Comparison of ENCODE assay signal across 10 cellular contexts in genomic region chr1:22976461-22977243, GRCh38. TPM values are rescaled to one million over a fixed set of nuclear protein-coding genes. Genes with fewer than 3 reads are reported as not detected.
DNase-seq lines count a peak whose midpoint lies in the region; ATAC-seq and TF ChIP-seq lines count a peak whose summit lies in the region.
"Had no signal": no experiment of that assay in that cellular context is flagged by ENCODE, and none has a peak within 500 bp of the region (broad histone marks: within the 10 kb centered on the region; RNA-seq: fewer than 3 reads in every experiment).

No MANE protein-coding gene starts in this region.

- peak overlapping the region; percentile 37 for H3K9ac ChIP-seq in PC-3 (ENCODE audit: low read length)
- H3K9ac ChIP-seq: BLaER1 had no signal

- H3K9me3 Mint-ChIP-seq in activated T-helper 1 cell treated with anti-CD3 and anti-CD28 coated beads, Interleukin-12 subunit alpha, Interleukin-12 subunit beta, Interleukin-2, Interleukin-4 antibody, amounts not matched to agents 30 ng/mL and 10 ng/mL and 1 ng/mL, durations not matched to agents 14 hours and 24 hours and 36 hours = no peaks in the 10 kb centered on the region

- peak overlapping the region; percentile 74 for H3K4me2 ChIP-seq in PC-3 (ENCODE audit: low read length)

- H3F3A ChIP-seq in PC-3 (ENCODE audit: low read length, unreplicated experiment) = no peaks in the 10 kb centered on the region

- no peaks in the 10 kb centered on the region for H3K9me2 ChIP-seq in PC-3 (replicated peaks; ENCODE audit: low read length)

- H3K79me2 ChIP-seq in PC-3 (ENCODE audit: low read length) = no peaks in the 10 kb centered on the region

- intact Hi-C loops in PC-3 (cut with micrococcal nuclease) = loop anchor here (1.0 to 5.0 kb wide), 5 partner anchors 34 to 426 kb away; no protein-coding TSS in a partner anchor
- intact Hi-C loops in activated T-helper 1 cell treated with anti-CD3 and anti-CD28 coated beads, Interleukin-12 subunit alpha, Interleukin-12 subunit beta, Interleukin-2, Interleukin-4 antibody, amounts not matched to agents 30 ng/mL and 10 ng/mL and 1 ng/mL, durations not matched to agents 14 hours and 24 hours and 36 hours (cut with micrococcal nuclease) = loop anchor here (1.0 to 10.0 kb wide), 4 partner anchors 122 to 428 kb away; no protein-coding TSS in a partner anchor

- no peaks in the 10 kb centered on the region for H3K36me3 Mint-ChIP-seq in activated T-helper 1 cell treated with anti-CD3 and anti-CD28 coated beads, Interleukin-12 subunit alpha, Interleukin-12 subunit beta, Interleukin-2, Interleukin-4 antibody, amounts not matched to agents 30 ng/mL and 10 ng/mL and 1 ng/mL, durations not matched to agents 14 hours and 24 hours and 36 hours (ENCODE audit: low read depth)

- peaks cover 21% of the 10 kb centered on the region for H3K27me3 Mint-ChIP-seq in activated T-helper 1 cell treated with anti-CD3 and anti-CD28 coated beads, Interleukin-12 subunit alpha, Interleukin-12 subunit beta, Interleukin-2, Interleukin-4 antibody, amounts not matched to agents 30 ng/mL and 10 ng/mL and 1 ng/mL, durations not matched to agents 14 hours and 24 hours and 36 hours (ENCODE audit: insufficient read depth)

- TF ChIP-seq POLR2A in gastroesophageal sphincter (IDR thresholded peaks at IDR 0.05) (no peak), tibial nerve (IDR thresholded peaks at IDR 0.05) (no peak)

- no peaks in the 10 kb centered on the region for H3K36me3 ChIP-seq in PC-3 (ENCODE audit: low read depth, low read length)
- H3K36me3 ChIP-seq in gastroesophageal sphincter = no peaks in the 10 kb centered on the region
- no peaks in the 10 kb centered on the region for H3K36me3 ChIP-seq in tibial nerve
- H3K36me3 ChIP-seq: BLaER1, neutrophil had no signal

- H3K9me3 ChIP-seq in PC-3 (ENCODE audit: low read length) = no peaks in the 10 kb centered on the region
- no peaks in the 10 kb centered on the region for H3K9me3 ChIP-seq in gastroesophageal sphincter
- no peaks in the 10 kb centered on the region for H3K9me3 ChIP-seq in tibial nerve
- H3K9me3 ChIP-seq: BLaER1, neutrophil had no signal

- TF ChIP-seq EP300 in gastroesophageal sphincter (IDR thresholded peaks at IDR 0.05) (no peak), tibial nerve (IDR thresholded peaks at IDR 0.05) (no peak)

- no peak overlapping the region for H3K27ac Mint-ChIP-seq in activated T-helper 1 cell treated with anti-CD3 and anti-CD28 coated beads, Interleukin-12 subunit alpha, Interleukin-12 subunit beta, Interleukin-2, Interleukin-4 antibody, amounts not matched to agents 30 ng/mL and 10 ng/mL and 1 ng/mL, durations not matched to agents 14 hours and 24 hours and 36 hours

- peak; percentile 95 for TF ChIP-seq CTCF in PC-3 (conservative IDR thresholded peaks at IDR 0.05; ENCODE audit: low read depth, low read length)
- TF ChIP-seq CTCF in gastroesophageal sphincter (IDR thresholded peaks at IDR 0.05) = peak in 3 of 4 experiments; percentile 48 to 60 (median 54)
- TF ChIP-seq CTCF in omental fat pad (IDR thresholded peaks at IDR 0.05) = peak in 1 of 3 donors; percentile 6
- TF ChIP-seq CTCF in tibial nerve (IDR thresholded peaks at IDR 0.05) = peak; percentile 51 to 70 (median 53)

- peaks cover 21% of the 10 kb centered on the region for H3K4me1 ChIP-seq in PC-3 (ENCODE audit: insufficient read depth, low read length)
- no peaks in the 10 kb centered on the region for H3K4me1 ChIP-seq in gastroesophageal sphincter
- no peaks in the 10 kb centered on the region for H3K4me1 ChIP-seq in tibial nerve

- peak; percentile 90 for ATAC-seq in PC-3
- ATAC-seq in gastroesophageal sphincter = peak; percentile 62
- ATAC-seq in omental fat pad (ENCODE audit: low FRiP score) = peak; percentile 78

- no peaks in the 10 kb centered on the region for H3K27me3 ChIP-seq in PC-3 (ENCODE audit: low read length)
- peaks cover 34% of the 10 kb centered on the region for H3K27me3 ChIP-seq in gastroesophageal sphincter
- H3K27me3 ChIP-seq in tibial nerve = peaks cover 0 to 9% of the 10 kb centered on the region in 2 donors
- H3K27me3 ChIP-seq: BLaER1 had no signal

- BruUV-seq in PC-3 (replicated peaks; lab: Mats Ljungman, UMichigan) = no TSS peak

- H2AFZ ChIP-seq in PC-3 (ENCODE audit: low read length) = peak overlapping the region; percentile 79

- H3K4me3 Mint-ChIP-seq in activated T-helper 1 cell treated with anti-CD3 and anti-CD28 coated beads, Interleukin-12 subunit alpha, Interleukin-12 subunit beta, Interleukin-2, Interleukin-4 antibody, amounts not matched to agents 30 ng/mL and 10 ng/mL and 1 ng/mL, durations not matched to agents 14 hours and 24 hours and 36 hours = no peak overlapping the region

- peak overlapping the region; percentile 43 for H3K4me3 ChIP-seq in PC-3 (ENCODE audit: low read length)
- no peak overlapping the region for H3K4me3 ChIP-seq in gastroesophageal sphincter
- no peak overlapping the region for H3K4me3 ChIP-seq in tibial nerve
- H3K4me3 ChIP-seq: BLaER1 had no signal

- POLR2A ChIA-PET in PC-3 (lab: Charles Lee; ENCODE audit: unreplicated experiment) = interaction anchor here (0.6 kb wide), 1 partner anchor 104 kb away, joined by 6 read pairs; no protein-coding TSS in a partner anchor

- no peaks in the 10 kb centered on the region for H3K4me1 Mint-ChIP-seq in activated T-helper 1 cell treated with anti-CD3 and anti-CD28 coated beads, Interleukin-12 subunit alpha, Interleukin-12 subunit beta, Interleukin-2, Interleukin-4 antibody, amounts not matched to agents 30 ng/mL and 10 ng/mL and 1 ng/mL, durations not matched to agents 14 hours and 24 hours and 36 hours (ENCODE audit: low read depth)

- peak; percentile 21 for DNase-seq in NK-92 treated with Interleukin-12 subunit alpha and Interleukin-12 subunit beta, amount 100 ng/mL, for 24 hours (lab: John Stamatoyannopoulos, UW)
- DNase-seq in NK-92 (lab: John Stamatoyannopoulos, UW; ENCODE audit: unreplicated experiment) = no peak
- DNase-seq in LHCN-M2 (ENCODE audit: low read depth) = peak; percentile 85
- DNase-seq in PC-3 = peak; percentile 89
- DNase-seq in activated T-helper 1 cell treated with anti-CD3 and anti-CD28 coated beads, Interleukin-12 subunit alpha, Interleukin-12 subunit beta, Interleukin-2, Interleukin-4 antibody, amounts not matched to agents 30 ng/mL and 10 ng/mL and 1 ng/mL, durations not matched to agents 14 hours and 24 hours and 36 hours (ENCODE audit: low spot score) = peak; percentile 38
- DNase-seq in omental fat pad (ENCODE audit: low spot score) = no peak
- DNase-seq in tibial nerve (ENCODE audit: low spot score in 2 of 2) = peak in 1 of 2 donors; percentile 46

- CTCF ChIA-PET in PC-3 (lab: Charles Lee) = interaction anchor here (0.6 to 1.2 kb wide), 2 partner anchors 134 to 208 kb away, joined by 8 to 9 read pairs; no protein-coding TSS in a partner anchor

- peak overlapping the region; percentile 3; the same call in 1 of the 2 replicates for H3K27ac ChIP-seq in PC-3 (ENCODE audit: low read length)
- no peak overlapping the region for H3K27ac ChIP-seq in gastroesophageal sphincter
- H3K27ac ChIP-seq in tibial nerve = no peak overlapping the region
- H3K27ac ChIP-seq: BLaER1, neutrophil had no signal

- no peaks in the 10 kb centered on the region for H4K20me1 ChIP-seq in PC-3 (ENCODE audit: low read length)
- H4K20me1 ChIP-seq: BLaER1 had no signal

- 14 to 38% methylated on average over 7 to 8 of the region's 9 CpGs for WGBS in gastroesophageal sphincter (ENCODE audit: low coverage in 1 of 2), 2 donors
- WGBS in tibial nerve, 2 donors = 29 to 36% methylated on average over 9 of the region's 9 CpGs

RNA-seq across cellular contexts. Expression of gene LACTBL1, which starts 4.0 kb away (rescaled TPM):
- total RNA-seq in LHCN-M2 (2014; rRNA removed) (not detected in 2 replicates), PC-3 (2014; rRNA removed) (not detected in 2 replicates), gastroesophageal sphincter (not detected), omental fat pad (not detected), tibial nerve (not detected)
- not detected for polyA plus RNA-seq in LHCN-M2 (2012)
- total RNA-seq in activated T-helper 1 cell treated with anti-CD3 and anti-CD28 coated beads, Interleukin-12 subunit alpha, Interleukin-12 subunit beta, Interleukin-2, Interleukin-4 antibody, amounts not matched to agents 30 ng/mL and 10 ng/mL and 1 ng/mL, durations not matched to agents 14 hours and 24 hours and 36 hours = not detected in 2 replicates

RNA-seq across cellular contexts. Expression of gene TEX46, which starts 39.0 kb away (rescaled TPM):
- total RNA-seq in LHCN-M2 (2014; rRNA removed) (not detected in 2 replicates), PC-3 (2014; rRNA removed) (not detected in 2 replicates), gastroesophageal sphincter (not detected), omental fat pad (not detected), tibial nerve (not detected)
- polyA plus RNA-seq in LHCN-M2 (2012) = 0.23 TPM
- total RNA-seq in activated T-helper 1 cell treated with anti-CD3 and anti-CD28 coated beads, Interleukin-12 subunit alpha, Interleukin-12 subunit beta, Interleukin-2, Interleukin-4 antibody, amounts not matched to agents 30 ng/mL and 10 ng/mL and 1 ng/mL, durations not matched to agents 14 hours and 24 hours and 36 hours = not detected in 2 replicates

RNA-seq across cellular contexts. Expression of gene KDM1A, which starts 42.6 kb away (rescaled TPM):
- total RNA-seq in LHCN-M2 (2014; rRNA removed) (94.3 and 105 TPM in 2 replicates), PC-3 (2014; rRNA removed) (186 and 229 TPM in 2 replicates), gastroesophageal sphincter (10 to 100 TPM; 48.9 to 62.4 (median 54.6) TPM), omental fat pad (10 to 100 TPM; 34.1 to 48.2 (median 39.6) TPM), tibial nerve (10 to 100 TPM; 44.4 to 56.5 (median 52.2) TPM)
- 48.1 TPM for polyA plus RNA-seq in LHCN-M2 (2012)
- 79.9 and 80.8 TPM in 2 replicates for total RNA-seq in activated T-helper 1 cell treated with anti-CD3 and anti-CD28 coated beads, Interleukin-12 subunit alpha, Interleukin-12 subunit beta, Interleukin-2, Interleukin-4 antibody, amounts not matched to agents 30 ng/mL and 10 ng/mL and 1 ng/mL, durations not matched to agents 14 hours and 24 hours and 36 hours

Comparison
In these comparisons a context has a peak if more than half of its experiments do, and no peak if none do; other contexts are left out.
1. DNase-seq: peak in NK-92 treated with Interleukin-12 subunit alpha and Interleukin-12 subunit beta, amount 100 ng/mL, for 24 hours (single experiment), LHCN-M2 (single experiment), PC-3 (single experiment) and activated T-helper 1 cell treated with anti-CD3 and anti-CD28 coated beads, Interleukin-12 subunit alpha, Interleukin-12 subunit beta, Interleukin-2, Interleukin-4 antibody, amounts not matched to agents 30 ng/mL and 10 ng/mL and 1 ng/mL, durations not matched to agents 14 hours and 24 hours and 36 hours (single experiment); none in NK-92 (single experiment) and omental fat pad (single experiment).
2. Peak in every context shown above with its lines, with median percentiles within 50 percentile points of each other: ATAC-seq.